In the genomic region with DNA sequence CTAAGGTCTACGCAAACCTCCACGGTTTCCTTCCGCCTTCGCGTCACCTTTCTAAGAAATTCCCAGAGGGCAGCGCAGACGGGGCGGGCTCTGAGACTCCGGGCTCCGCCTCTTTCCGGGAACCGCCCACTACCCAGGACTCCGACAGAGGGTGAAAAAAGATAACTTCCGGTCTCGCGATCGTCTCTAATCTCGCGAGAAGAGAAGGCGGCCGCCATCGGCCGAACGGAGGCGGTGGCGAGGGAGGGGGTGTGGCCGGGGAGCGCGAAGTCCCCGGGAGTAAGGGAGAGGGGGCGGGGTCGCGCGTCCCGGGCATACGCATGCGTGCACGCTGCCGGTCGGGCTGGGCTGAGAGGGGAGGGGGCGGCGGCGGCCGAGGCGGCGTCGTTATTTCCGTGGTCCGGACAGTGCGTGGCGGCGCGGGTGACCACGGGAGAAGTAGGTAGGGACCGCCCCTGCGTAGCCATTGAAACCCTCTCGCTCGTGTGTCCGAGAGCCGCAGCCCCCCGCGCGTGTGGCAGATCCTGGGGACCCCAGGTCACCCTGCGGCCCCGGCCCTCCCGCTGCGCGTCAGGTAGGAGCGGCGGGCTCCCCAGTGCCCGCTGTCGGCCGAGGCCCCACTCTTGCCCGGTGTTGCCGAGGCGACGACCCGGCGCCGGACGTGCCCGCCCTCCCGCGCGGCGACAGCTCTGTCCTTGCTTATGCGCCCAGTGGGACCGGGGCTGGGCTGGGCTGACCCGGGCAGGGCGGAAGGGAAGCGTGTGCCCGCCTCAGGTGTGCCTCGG, we compare ENCODE assay signal across 1 cellular context.
TF ChIP-seq lines count a peak whose summit lies in the region.

A gene (plus strand): TSS at position 315 of the 785 bp plus-strand sequence. CDS start 1,014 bp downstream, outside the sequence.

TF ChIP-seq in K562, 482 proteins besides CTCF, POLR2A, EP300 and RAD21 (continued from another document):
- TF ChIP-seq ZFPM2 (CRISPR knock-in tag; IDR thresholded peaks at IDR 0.05) (no peak), ZNF586 (CRISPR knock-in tag; conservative IDR thresholded peaks at IDR 0.05) (no peak), PPARD (CRISPR knock-in tag; IDR thresholded peaks at IDR 0.05) (no peak), BMI1 (IDR thresholded peaks at IDR 0.05; ENCODE audit: low read length) (no peak)
- TF ChIP-seq, protein P1, sequence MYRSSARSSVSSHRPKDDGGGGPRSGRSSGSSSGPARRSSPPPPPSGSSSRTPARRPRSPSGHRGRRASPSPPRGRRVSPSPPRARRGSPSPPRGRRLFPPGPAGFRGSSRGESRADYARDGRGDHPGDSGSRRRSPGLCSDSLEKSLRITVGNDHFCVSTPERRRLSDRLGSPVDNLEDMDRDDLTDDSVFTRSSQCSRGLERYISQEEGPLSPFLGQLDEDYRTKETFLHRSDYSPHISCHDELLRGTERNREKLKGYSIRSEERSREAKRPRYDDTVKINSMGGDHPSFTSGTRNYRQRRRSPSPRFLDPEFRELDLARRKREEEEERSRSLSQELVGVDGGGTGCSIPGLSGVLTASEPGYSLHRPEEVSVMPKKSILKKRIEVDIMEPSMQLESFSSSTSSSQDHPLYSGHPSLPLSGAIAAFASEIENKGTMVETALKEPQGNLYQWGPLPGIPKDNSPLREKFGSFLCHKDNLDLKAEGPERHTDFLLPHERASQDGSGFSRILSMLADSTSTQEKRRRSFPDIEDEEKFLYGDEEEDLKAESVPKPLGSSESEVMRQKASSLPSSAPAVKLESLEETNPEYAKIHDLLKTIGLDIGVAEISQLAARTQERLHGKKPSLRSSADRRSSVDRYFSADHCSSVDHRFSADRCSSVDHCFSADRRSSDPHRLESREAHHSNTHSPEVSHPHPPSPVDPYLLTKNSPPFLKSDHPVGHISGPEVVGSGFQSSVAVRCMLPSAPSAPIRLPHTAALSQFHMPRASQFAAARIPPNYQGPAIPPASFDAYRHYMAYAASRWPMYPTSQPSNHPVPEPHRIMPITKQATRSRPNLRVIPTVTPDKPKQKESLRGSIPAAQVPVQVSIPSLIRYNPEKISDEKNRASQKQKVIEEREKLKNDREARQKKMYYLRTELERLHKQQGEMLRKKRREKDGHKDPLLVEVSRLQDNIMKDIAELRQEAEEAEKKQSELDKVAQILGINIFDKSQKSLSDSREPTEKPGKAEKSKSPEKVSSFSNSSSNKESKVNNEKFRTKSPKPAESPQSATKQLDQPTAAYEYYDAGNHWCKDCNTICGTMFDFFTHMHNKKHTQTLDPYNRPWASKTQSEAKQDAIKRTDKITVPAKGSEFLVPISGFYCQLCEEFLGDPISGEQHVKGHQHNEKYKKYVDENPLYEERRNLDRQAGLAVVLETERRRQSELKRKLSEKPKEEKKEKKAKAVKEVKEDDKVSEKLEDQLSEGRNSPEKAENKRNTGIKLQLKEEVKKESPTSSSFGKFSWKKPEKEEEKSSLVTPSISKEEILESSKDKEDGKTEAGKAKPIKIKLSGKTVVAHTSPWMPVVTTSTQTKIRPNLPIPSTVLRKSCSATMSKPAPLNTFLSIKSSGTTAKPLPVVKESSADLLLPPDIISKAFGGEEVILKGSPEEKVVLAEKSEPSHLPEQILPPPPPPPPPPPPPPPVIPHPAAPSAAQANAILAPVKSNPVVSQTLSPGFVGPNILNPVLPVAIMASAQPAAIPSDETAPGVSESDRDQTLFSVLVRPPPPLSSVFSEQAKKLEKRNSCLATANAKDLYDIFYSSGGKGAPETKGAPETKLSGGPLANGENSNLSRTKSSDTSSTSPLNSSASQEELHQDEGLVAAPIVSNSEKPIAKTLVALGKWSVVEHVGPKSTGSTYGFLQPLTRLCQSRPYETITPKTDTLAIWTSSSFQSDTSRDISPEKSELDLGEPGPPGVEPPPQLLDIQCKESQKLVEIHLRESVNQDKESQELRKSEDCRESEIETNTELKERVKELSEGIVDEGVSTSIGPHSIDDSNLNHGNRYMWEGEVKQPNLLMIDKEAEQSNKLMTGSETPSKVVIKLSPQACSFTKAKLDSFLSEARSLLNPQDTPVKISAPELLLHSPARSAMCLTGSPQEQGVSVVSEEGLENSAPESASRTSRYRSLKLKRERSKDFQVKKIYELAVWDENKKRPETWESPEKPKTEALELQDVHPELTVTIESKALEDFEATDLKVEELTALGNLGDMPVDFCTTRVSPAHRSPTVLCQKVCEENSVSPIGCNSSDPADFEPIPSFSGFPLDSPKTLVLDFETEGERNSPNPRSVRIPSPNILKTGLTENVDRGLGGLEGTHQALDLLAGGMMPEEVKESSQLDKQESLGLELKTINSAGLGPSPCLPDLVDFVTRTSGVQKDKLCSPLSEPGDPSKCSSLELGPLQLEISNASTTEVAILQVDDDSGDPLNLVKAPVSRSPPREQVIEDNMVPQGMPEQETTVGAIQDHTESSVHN (IDR thresholded peaks at IDR 0.05; ENCODE audit: borderline replicate concordance in 1 of 2, low read depth in 1 of 2) = no peak
